8 cellular contexts compared by ENCODE assay signal in genomic region chr5:55993628-55994501, GRCh38. TPM values are rescaled to one million over a fixed set of nuclear protein-coding genes. Genes with fewer than 3 reads are reported as not detected.
DNase-seq lines count a peak whose midpoint lies in the region; ATAC-seq and TF ChIP-seq lines count a peak whose summit lies in the region.

No MANE protein-coding gene starts in this region.

- TF ChIP-seq CTCF in BE2C (IDR thresholded peaks at IDR 0.05; ENCODE audit: low read depth, low read length): no peak
- no peak for TF ChIP-seq CTCF in KMS-11 (conservative IDR thresholded peaks at IDR 0.05; ENCODE audit: low read depth, low read length)
- TF ChIP-seq CTCF in breast epithelium (IDR thresholded peaks at IDR 0.05): no peak
- no peak for TF ChIP-seq CTCF in lung (IDR thresholded peaks at IDR 0.05; ENCODE audit: control extremely low read depth, extremely low read depth)

- H3K4me1 ChIP-seq in BE2C: no peaks in the 10 kb centered on the region
- peaks cover 54% of the 10 kb centered on the region for H3K4me1 ChIP-seq in KMS-11 (ENCODE audit: low read depth, poor library complexity, severe bottlenecking)
- H3K4me1 ChIP-seq in breast epithelium: peaks cover 0 to 7% of the 10 kb centered on the region in 2 donors
- H3K4me1 ChIP-seq in lung (ENCODE audit: control insufficient read depth in 2 of 2, insufficient read depth in 2 of 2, low read length in 2 of 2): peaks cover under 1 to 25% of the 10 kb centered on the region in 2 donors
- H3K4me1 ChIP-seq in urinary bladder (ENCODE audit: insufficient read depth): no peaks in the 10 kb centered on the region

- no peaks in the 10 kb centered on the region for H3K9me3 ChIP-seq in BE2C
- no peaks in the 10 kb centered on the region for H3K9me3 ChIP-seq in breast epithelium
- no peaks in the 10 kb centered on the region for H3K9me3 ChIP-seq in lung (ENCODE audit: control insufficient read depth in 2 of 2, insufficient read depth in 1 of 2, low read length in 1 of 2)

- peaks cover 80% of the 10 kb centered on the region for H3K79me2 ChIP-seq in KMS-11 (ENCODE audit: insufficient read depth, low read depth)

- WGBS in lung, 2 donors: 1 to 2% methylated on average over 15 of the region's 15 CpGs
- WGBS in urinary bladder: under 1% methylated on average over 15 of the region's 15 CpGs

- peaks cover 14% of the 10 kb centered on the region for H4K20me1 ChIP-seq in KMS-11 (ENCODE audit: insufficient read depth)

- H3K4me3 ChIP-seq in BE2C (ENCODE audit: low read depth, low read length) (peak overlapping the region; percentile 92), KMS-11 (IDR thresholded peaks at IDR 0.05; ENCODE audit: insufficient read depth, low read depth, low read length) (no peak overlapping the region), breast epithelium (peak overlapping the region; percentile 90 to 92 (median 90)), lung (peak overlapping the region; percentile 82), urinary bladder (ENCODE audit: low read depth, low read length) (peak overlapping the region; percentile 83)

- H2AFZ ChIP-seq in KMS-11 (ENCODE audit: low read depth): no peak overlapping the region

- H3K36me3 ChIP-seq in BE2C: no peaks in the 10 kb centered on the region
- peaks cover 34% of the 10 kb centered on the region; the same call in 1 of the 2 replicates for H3K36me3 ChIP-seq in KMS-11 (ENCODE audit: insufficient read depth)
- no peaks in the 10 kb centered on the region for H3K36me3 ChIP-seq in breast epithelium
- no peaks in the 10 kb centered on the region for H3K36me3 ChIP-seq in lung (ENCODE audit: control insufficient read depth in 2 of 2, insufficient read depth in 2 of 2, low read length in 2 of 2)
- H3K36me3 ChIP-seq in urinary bladder (ENCODE audit: insufficient read depth): no peaks in the 10 kb centered on the region

- no peak for TF ChIP-seq POLR2A in breast epithelium (IDR thresholded peaks at IDR 0.05)

- ATAC-seq in lung (ENCODE audit: insufficient read depth, low FRiP score) (no peak), GM21528 (IDR thresholded peaks at IDR 0.05; ENCODE audit: low FRiP score, unreplicated experiment) (no peak)

- DNase-seq in BE2C (no peak), breast epithelium (ENCODE audit: low spot score in 2 of 2) (no peak), lung (ENCODE audit: low spot score) (no peak), NCI-H524 (lab: John Stamatoyannopoulos, UW) (no peak)
- DNase-seq in effector CD8-positive, alpha-beta T cell (lab: John Stamatoyannopoulos, UW): no peak

- intact Hi-C loops in breast epithelium (cut with DNase I; ENCODE audit: low total_unique reads): no loop called here

- peak overlapping the region; percentile 96 for H3K4me2 ChIP-seq in KMS-11

- peak overlapping the region; percentile 88 for H3K27ac ChIP-seq in KMS-11
- H3K27ac ChIP-seq in breast epithelium: peak overlapping the region; percentile 99
- H3K27ac ChIP-seq in lung (ENCODE audit: low read depth in 1 of 2, low read length in 1 of 2): peak overlapping the region; percentile 98 to 99
- H3K27ac ChIP-seq in urinary bladder (ENCODE audit: low read depth): peak overlapping the region; percentile 99

- H3K27me3 ChIP-seq in BE2C (no peaks in the 10 kb centered on the region), KMS-11 (ENCODE audit: insufficient read depth, low read depth) (no peaks in the 10 kb centered on the region), breast epithelium (no peaks in the 10 kb centered on the region), lung (ENCODE audit: control insufficient read depth, insufficient read depth) (no peaks in the 10 kb centered on the region)

- peak overlapping the region; percentile 96 for H3K9ac ChIP-seq in KMS-11

RNA-seq across cellular contexts. Expression of gene IL6ST, which starts 0.9 kb away (rescaled TPM):
- polyA plus RNA-seq in BE2C (2012; ENCODE audit: insufficient read depth, insufficient read length, low read depth): 24.4 TPM
- total RNA-seq in breast epithelium (100 to 1,000 TPM; 573 to 722 (median 615) TPM), lung (100 to 1,000 TPM; 319 to 377 TPM), urinary bladder (457 TPM)
- polyA plus RNA-seq in lung (10 to 100 TPM; 47.8 to 73.1 TPM), urinary bladder (75.9 TPM)
